In genomic region chr2:98374958-98375570, GRCh38 we compare ENCODE assay signal across 15 cellular contexts. TPM values are rescaled to one million over a fixed set of nuclear protein-coding genes. Genes with fewer than 3 reads are reported as not detected.
"Had no signal": no experiment of that assay in that cellular context is flagged by ENCODE, and none has a peak within 500 bp of the region (broad histone marks: within the 10 kb centered on the region; RNA-seq: fewer than 3 reads in every experiment).

No MANE protein-coding gene starts in this region.

- DNase-seq: activated CD4-positive, alpha-beta memory T cell treated with anti-CD3 and anti-CD28 coated beads for 36 hours; activated CD4-positive, alpha-beta T cell treated with anti-CD3 and anti-CD28 coated beads for 36 hours; activated CD8-positive, alpha-beta memory T cell treated with anti-CD3 and anti-CD28 coated beads, Interleukin-2, amount 10 ng/mL, durations not matched to agents 7 days and 5 days; activated naive CD4-positive, alpha-beta T cell; activated naive CD8-positive, alpha-beta T cell treated with anti-CD3 and anti-CD28 coated beads for 36 hours; activated T-cell treated with anti-CD3 and anti-CD28 coated beads, Interleukin-2, amount 50 U/mL, for 1 hour; amniotic stem cell; body of pancreas; effector CD4-positive, alpha-beta T cell; kidney glomerular epithelial cell; left ventricle myocardium inferior; mammary epithelial cell; stimulated activated CD4-positive, alpha-beta T cell treated with anti-CD3 and anti-CD28 coated beads, Interleukin-12 subunit alpha, Interleukin-12 subunit beta, amount 100 ng/mL, for 4 hours; stimulated activated CD4-positive, alpha-beta T cell treated with anti-CD3 and anti-CD28 coated beads, Interleukin-1b, Interleukin-23, amount 100 ng/mL, for 48 hours; T-cell had no signal

RNA-seq across cellular contexts. Expression of gene CNGA3, which starts 28.8 kb away (rescaled TPM):
- polyA plus RNA-seq: mammary epithelial cell had no signal
